ENCODE assay signal across 1 cellular context in the genomic region with DNA sequence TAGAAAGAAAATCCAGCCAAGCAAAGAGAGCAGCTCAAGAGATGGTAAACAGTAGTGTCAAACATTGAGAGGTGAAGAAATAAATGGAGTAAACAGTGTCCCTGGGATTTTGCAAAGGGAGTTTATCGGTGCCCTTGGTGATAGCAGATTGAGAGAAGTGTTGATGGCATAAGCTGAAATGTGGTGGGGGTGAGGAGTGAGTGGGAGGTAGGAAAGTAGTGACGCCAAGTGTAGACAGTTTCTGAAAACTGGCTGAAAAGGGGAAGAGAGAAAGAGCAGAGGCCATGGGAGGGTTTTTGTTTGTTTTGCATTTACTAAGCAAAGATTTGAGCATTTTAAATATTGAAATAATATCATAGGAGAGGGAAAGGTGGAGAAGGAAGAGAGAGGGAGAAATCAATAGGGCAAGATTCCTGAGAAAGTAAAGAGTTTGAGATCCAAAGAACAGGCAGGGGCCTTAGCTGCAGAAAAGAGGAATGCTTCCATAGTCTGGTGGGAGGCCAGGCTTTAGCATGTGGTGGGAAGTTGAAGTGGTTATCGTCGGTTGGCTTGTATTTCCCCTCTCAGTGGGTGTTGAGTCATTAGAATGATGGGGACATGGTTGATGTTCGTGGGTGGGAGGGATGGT.
TF ChIP-seq lines count a peak whose summit lies in the region.

No MANE protein-coding gene starts in this region.

TF ChIP-seq in GM23338, 12 proteins besides CTCF, POLR2A, EP300 and RAD21 (continued from another document):
- no peak for TF ChIP-seq NANOG (IDR thresholded peaks at IDR 0.05; ENCODE audit: borderline replicate concordance)
- no peak for TF ChIP-seq CREB1 (CRISPR knock-in tag; IDR thresholded peaks at IDR 0.05; ENCODE audit: low read depth)
- TF ChIP-seq EZH2phosphoT487 (IDR thresholded peaks at IDR 0.05; ENCODE audit: unreplicated experiment): no peak
- no peak for TF ChIP-seq ZNF114 (CRISPR knock-in tag; IDR thresholded peaks at IDR 0.05)
- TF ChIP-seq, protein P1, sequence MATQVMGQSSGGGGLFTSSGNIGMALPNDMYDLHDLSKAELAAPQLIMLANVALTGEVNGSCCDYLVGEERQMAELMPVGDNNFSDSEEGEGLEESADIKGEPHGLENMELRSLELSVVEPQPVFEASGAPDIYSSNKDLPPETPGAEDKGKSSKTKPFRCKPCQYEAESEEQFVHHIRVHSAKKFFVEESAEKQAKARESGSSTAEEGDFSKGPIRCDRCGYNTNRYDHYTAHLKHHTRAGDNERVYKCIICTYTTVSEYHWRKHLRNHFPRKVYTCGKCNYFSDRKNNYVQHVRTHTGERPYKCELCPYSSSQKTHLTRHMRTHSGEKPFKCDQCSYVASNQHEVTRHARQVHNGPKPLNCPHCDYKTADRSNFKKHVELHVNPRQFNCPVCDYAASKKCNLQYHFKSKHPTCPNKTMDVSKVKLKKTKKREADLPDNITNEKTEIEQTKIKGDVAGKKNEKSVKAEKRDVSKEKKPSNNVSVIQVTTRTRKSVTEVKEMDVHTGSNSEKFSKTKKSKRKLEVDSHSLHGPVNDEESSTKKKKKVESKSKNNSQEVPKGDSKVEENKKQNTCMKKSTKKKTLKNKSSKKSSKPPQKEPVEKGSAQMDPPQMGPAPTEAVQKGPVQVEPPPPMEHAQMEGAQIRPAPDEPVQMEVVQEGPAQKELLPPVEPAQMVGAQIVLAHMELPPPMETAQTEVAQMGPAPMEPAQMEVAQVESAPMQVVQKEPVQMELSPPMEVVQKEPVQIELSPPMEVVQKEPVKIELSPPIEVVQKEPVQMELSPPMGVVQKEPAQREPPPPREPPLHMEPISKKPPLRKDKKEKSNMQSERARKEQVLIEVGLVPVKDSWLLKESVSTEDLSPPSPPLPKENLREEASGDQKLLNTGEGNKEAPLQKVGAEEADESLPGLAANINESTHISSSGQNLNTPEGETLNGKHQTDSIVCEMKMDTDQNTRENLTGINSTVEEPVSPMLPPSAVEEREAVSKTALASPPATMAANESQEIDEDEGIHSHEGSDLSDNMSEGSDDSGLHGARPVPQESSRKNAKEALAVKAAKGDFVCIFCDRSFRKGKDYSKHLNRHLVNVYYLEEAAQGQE (IDR thresholded peaks at IDR 0.05; ENCODE audit: unreplicated experiment): no peak
- no peak for TF ChIP-seq EZH2 (IDR thresholded peaks at IDR 0.05; ENCODE audit: low read depth, unreplicated experiment)
